ENCODE assay signal across 12 cellular contexts in the genomic region with DNA sequence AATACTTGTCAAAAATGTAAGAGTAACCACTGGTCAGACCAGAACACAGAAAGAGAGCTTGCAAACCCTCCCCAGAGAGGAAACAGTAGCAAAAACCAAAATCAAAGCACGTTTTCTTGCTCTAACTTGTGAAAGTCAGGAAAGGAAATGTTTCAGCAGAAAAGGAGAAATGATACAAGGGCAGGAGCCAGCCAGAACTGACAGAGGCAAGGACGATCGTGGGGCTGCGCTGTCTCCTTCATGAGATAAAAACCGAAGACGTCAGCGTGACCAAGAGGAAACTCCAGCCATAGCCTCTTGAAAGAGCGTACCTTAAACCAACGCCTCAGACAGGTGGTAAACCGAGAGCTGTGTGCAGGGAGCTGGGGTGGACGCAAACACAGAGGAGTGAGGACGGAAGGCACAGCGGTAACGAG. TPM values are rescaled to one million over a fixed set of nuclear protein-coding genes. Genes with fewer than 3 reads are reported as not detected.
DNase-seq lines count a peak whose midpoint lies in the region; ATAC-seq, FAIRE-seq and TF ChIP-seq lines count a peak whose summit lies in the region.
"Had no signal": no experiment of that assay in that cellular context is flagged by ENCODE, and none has a peak within 500 bp of the region (broad histone marks: within the 10 kb centered on the region; RNA-seq: fewer than 3 reads in every experiment).

No MANE protein-coding gene starts in this region.

- POLR2A ChIA-PET in GM12878 (lab: Charles Lee), result interaction anchor here (0.6 to 0.7 kb wide), 2 partner anchors 376 to 454 kb away, joined by 3 to 5 read pairs; no protein-coding TSS in a partner anchor

- H3K9ac ChIP-seq in GM12878 (ENCODE audit: control insufficient read depth, insufficient read depth, low read length), result peak overlapping the region; percentile 38; the same call in 1 of the 2 replicates

- H2AFZ ChIP-seq in GM12878 (ENCODE audit: control insufficient read depth, low read depth, low read length), result peak overlapping the region; percentile 50

- intact Hi-C loops in GM12878 (cut with micrococcal nuclease; ENCODE audit: unreplicated experiment), result loop anchor here (1.0 to 5.0 kb wide), 2 partner anchors 37 to 43 kb away; a partner anchor contains a TSS
- intact Hi-C loops in Right ventricle myocardium superior (cut with DNase I), result no loop called here
- intact Hi-C loops in tibial artery (cut with DNase I; ENCODE audit: low total_unique reads), result no loop called here

- FAIRE-seq in GM12878 (lab: Jason Lieb, UNC), result peak; percentile 100
- FAIRE-seq: astrocyte had no signal

- 1% methylated on average over 14 of the region's 14 CpGs for WGBS in GM12878 (ENCODE audit: insufficient coverage, insufficient replicate concordance, low lambda C conversion rate, missing lambda C conversion rate)
- WGBS in gastroesophageal sphincter (ENCODE audit: low coverage in 1 of 2), 2 donors, result 55 to 77% methylated on average over 2 to 11 of the region's 14 CpGs

- no peaks in the 10 kb centered on the region for H3K27me3 ChIP-seq in GM12878 (replicated peaks in 1 of 2; ENCODE audit: control insufficient read depth in 2 of 2, insufficient read depth in 2 of 2, low read length in 1 of 2)
- no peaks in the 10 kb centered on the region for H3K27me3 ChIP-seq in gastroesophageal sphincter
- no peaks in the 10 kb centered on the region for H3K27me3 ChIP-seq in tibial artery
- H3K27me3 ChIP-seq: heart right ventricle had no signal

- RAD21 ChIA-PET in GM12878 (lab: Charles Lee; ENCODE audit: unreplicated experiment), result interaction anchor here (0.9 kb wide), 1 partner anchor 277 kb away, joined by 4 read pairs; no protein-coding TSS in a partner anchor

- TF ChIP-seq CTCF in GM12878 (IDR thresholded peaks at IDR 0.05 in 2 of 3, conservative IDR thresholded peaks at IDR 0.05 in 1 of 3; ENCODE audit: control insufficient read depth in 2 of 3, extremely low read depth in 1 of 3, insufficient read depth in 1 of 3, low read depth in 3 of 3, low read length in 3 of 3) (no peak), gastroesophageal sphincter (IDR thresholded peaks at IDR 0.05) (no peak), tibial artery (IDR thresholded peaks at IDR 0.05) (no peak)

- H3K4me3 ChIP-seq in GM12878 (peak overlapping the region; percentile 68; the same call in 1 of the 2 replicates), gastroesophageal sphincter (no peak overlapping the region), tibial artery (no peak overlapping the region)
- H3K4me3 ChIP-seq: heart right ventricle had no signal

- TF ChIP-seq POLR2A in GM12878 (IDR thresholded peaks at IDR 0.05; ENCODE audit: low read depth, low read length), result 0 out of 2 replicates have a peak, but pooled peaks have one; percentile 49
- TF ChIP-seq POLR2A in gastroesophageal sphincter (IDR thresholded peaks at IDR 0.05), result no peak

- SMC1A ChIA-PET in GM12878 (lab: Charles Lee; ENCODE audit: uncharacterized antibody, unreplicated experiment), result interaction anchor here (0.6 to 1.1 kb wide), 4 partner anchors 39 to 872 kb away, joined by 3 to 4 read pairs (median 3); no protein-coding TSS in a partner anchor

- no peak for TF ChIP-seq RAD21 in GM12878 (IDR thresholded peaks at IDR 0.05; ENCODE audit: insufficient read depth, low read depth, low read length)

- peak; percentile 67 for ATAC-seq in GM18499 (IDR thresholded peaks at IDR 0.05; ENCODE audit: insufficient read depth, unreplicated experiment)
- peak; percentile 73 for ATAC-seq in GM21447 (IDR thresholded peaks at IDR 0.05; ENCODE audit: unreplicated experiment)
- ATAC-seq in HG03342 (IDR thresholded peaks at IDR 0.05; ENCODE audit: unreplicated experiment), result peak; percentile 80
- ATAC-seq in GM12878, result peak; percentile 90
- ATAC-seq in gastroesophageal sphincter, result no peak
- no peak for ATAC-seq in Right ventricle myocardium superior (ENCODE audit: poor library complexity)
- ATAC-seq: heart right ventricle had no signal

- no TSS peak for BruUV-seq in GM12878 (replicated peaks; lab: Mats Ljungman, UMichigan)

- H3K9me3 ChIP-seq in GM12878 (replicated peaks; ENCODE audit: control insufficient read depth, insufficient read depth, low read length) (peaks cover 3% of the 10 kb centered on the region), gastroesophageal sphincter (no peaks in the 10 kb centered on the region), tibial artery (no peaks in the 10 kb centered on the region)

- H3K27ac ChIP-seq in GM12878 (ENCODE audit: control insufficient read depth, insufficient read depth) (peak overlapping the region; percentile 81), gastroesophageal sphincter (peak overlapping the region in 1 of 4 donors; percentile 35), tibial artery (no peak overlapping the region)
- H3K27ac ChIP-seq: heart right ventricle had no signal

- no peaks in the 10 kb centered on the region for H3K79me2 ChIP-seq in GM12878 (ENCODE audit: control insufficient read depth, insufficient read depth, low read length)

- peak; percentile 89 for DNase-seq in GM12878 (ENCODE audit: low read depth, low spot score)
- DNase-seq in kidney glomerular epithelial cell (lab: John Stamatoyannopoulos, UW), result no peak
- DNase-seq in Right ventricle myocardium superior, result no peak
- DNase-seq in tibial artery, result no peak
- DNase-seq: DND-41, heart right ventricle, nucleus accumbens had no signal

- H3K36me3 ChIP-seq in GM12878 (ENCODE audit: control insufficient read depth in 2 of 2, insufficient read depth in 2 of 2, low read length in 1 of 2) (no peaks in the 10 kb centered on the region), gastroesophageal sphincter (peaks cover 0 to 91% of the 10 kb centered on the region in 2 donors), tibial artery (peaks cover 73 to 88% (median 80%) of the 10 kb centered on the region in 3 donors)

- H4K20me1 ChIP-seq in GM12878 (ENCODE audit: control insufficient read depth, insufficient read depth), result no peaks in the 10 kb centered on the region

- in situ Hi-C loops in GM12878 (cut with MboI), result no loop called here

- CTCF ChIA-PET in GM12878 (lab: Yijun Ruan, JAX), result interaction anchor here (1.0 to 2.9 kb wide), 2 partner anchors 43 to 934 kb away, joined by 3 to 12 read pairs; no protein-coding TSS in a partner anchor

- TF ChIP-seq EP300 in GM12878 (IDR thresholded peaks at IDR 0.05; ENCODE audit: borderline replicate concordance in 1 of 2, control insufficient read depth in 1 of 2, low read depth in 2 of 2, low read length in 2 of 2) (no peak), gastroesophageal sphincter (IDR thresholded peaks at IDR 0.05) (no peak)

- H3K4me1 ChIP-seq in GM12878 (ENCODE audit: control insufficient read depth, insufficient read depth, low read length) (peaks cover 37% of the 10 kb centered on the region), gastroesophageal sphincter (no peaks in the 10 kb centered on the region), tibial artery (no peaks in the 10 kb centered on the region)
- H3K4me1 ChIP-seq: heart right ventricle had no signal

- peak overlapping the region; percentile 82 for H3K4me2 ChIP-seq in GM12878 (ENCODE audit: control insufficient read depth, insufficient read depth)

RNA-seq across cellular contexts. Expression of a gene that starts 27.5 kb away (rescaled TPM):
- 2.5 and 3.7 TPM in 2 replicates for total RNA-seq in GM12878 (2013; cell fraction: nucleolus; rRNA removed)
- total RNA-seq in GM12878 (2014; rRNA removed) (0.62 and 1.5 TPM in 2 replicates), GM12878 (2014; rRNA removed; fragmentation: Illumina TruSeq; extraction: Trizol) (0.09 and 0.28 TPM in 2 replicates), GM12878 (2021) (1.4 and 2.2 TPM in 2 replicates), gastroesophageal sphincter (100 to 1,000 TPM in 3 of 4 donors, 10 to 100 TPM in 1; 58.6 to 259 (median 172) TPM), Right ventricle myocardium superior (79.6 TPM)
- 0.56 TPM for polyA plus RNA-seq in GM12878 (2011; ENCODE audit: low read depth)
- polyA plus RNA-seq in GM12878 (2011; rRNA removed) (not detected in 2 replicates), GM12878 (2014; fragmentation: Illumina TruSeq; extraction: Trizol) (0.62 TPM in 1 of 2 replicates, not detected in the other), GM12878 (2014; fragmentation: Nextera tagmentation; extraction: Ambion mirVana) (not detected), GM12878 (2014; rRNA removed) (1.0 and 3.1 TPM in 2 replicates), GM12878 (2016; fragmentation: Nextera tagmentation; extraction: Ambion mirVana) (1 to 10 TPM; 1.6 TPM)
- 0.06 and 0.12 TPM in 2 replicates for polyA plus RNA-seq in GM12878 (2011; cell fraction: cytosol; rRNA removed)
- polyA plus RNA-seq in GM12878 (2011; cell fraction: nucleus; rRNA removed), result 2.4 and 3.6 TPM in 2 replicates
- 2.4 and 2.6 TPM in 2 replicates for polyA plus RNA-seq in GM12878 (2012)
- under 0.01 and 0.29 TPM in 2 replicates for polyA minus RNA-seq in GM12878 (2011; rRNA and poly(A)+ RNA removed)
- polyA minus RNA-seq in GM12878 (2011; cell fraction: cytosol; rRNA and poly(A)+ RNA removed), result 0.27 and 2.3 TPM in 2 replicates
- polyA minus RNA-seq in GM12878 (2011; cell fraction: nucleus; rRNA and poly(A)+ RNA removed), result 0.24 and 2.1 TPM in 2 replicates

RNA-seq across cellular contexts. Expression of a gene that starts 36.9 kb away (rescaled TPM):
- 20.8 and 22.6 TPM in 2 replicates for total RNA-seq in GM12878 (2013; cell fraction: nucleolus; rRNA removed)
- 148 and 160 TPM in 2 replicates for total RNA-seq in GM12878 (2014; rRNA removed)
- 43.3 and 53.3 TPM in 2 replicates for total RNA-seq in GM12878 (2014; rRNA removed; fragmentation: Illumina TruSeq; extraction: Trizol)
- total RNA-seq in GM12878 (2021), result 117 and 125 TPM in 2 replicates
- polyA plus RNA-seq in GM12878 (2011; ENCODE audit: low read depth), result 17.4 TPM
- 33.1 and 67.0 TPM in 2 replicates for polyA plus RNA-seq in GM12878 (2011; rRNA removed)
- polyA plus RNA-seq in GM12878 (2011; cell fraction: cytosol; rRNA removed), result 84.8 and 158 TPM in 2 replicates
- polyA plus RNA-seq in GM12878 (2011; cell fraction: nucleus; rRNA removed), result 104 and 164 TPM in 2 replicates
- polyA plus RNA-seq in GM12878 (2012), result 51.6 and 61.0 TPM in 2 replicates
- polyA plus RNA-seq in GM12878 (2014; fragmentation: Illumina TruSeq; extraction: Trizol), result 10.2 and 34.3 TPM in 2 replicates
- 10 to 100 TPM in 1 of 2 experiments, 1 to 10 TPM in 1; 3.4 to 13.6 TPM for polyA plus RNA-seq in GM12878 (2014; fragmentation: Nextera tagmentation; extraction: Ambion mirVana)
- 150 and 181 TPM in 2 replicates for polyA plus RNA-seq in GM12878 (2014; rRNA removed)
- 100 to 1,000 TPM; 207 to 213 TPM for polyA plus RNA-seq in GM12878 (2016; fragmentation: Nextera tagmentation; extraction: Ambion mirVana)
- 28.0 and 62.4 TPM in 2 replicates for polyA minus RNA-seq in GM12878 (2011; rRNA and poly(A)+ RNA removed)
- polyA minus RNA-seq in GM12878 (2011; cell fraction: cytosol; rRNA and poly(A)+ RNA removed), result 30.9 and 42.4 TPM in 2 replicates
- polyA minus RNA-seq in GM12878 (2011; cell fraction: nucleus; rRNA and poly(A)+ RNA removed), result 30.0 and 51.8 TPM in 2 replicates
- 100 to 1,000 TPM; 131 to 182 (median 151) TPM for total RNA-seq in gastroesophageal sphincter
- total RNA-seq in Right ventricle myocardium superior, result 68.5 TPM

RNA-seq across cellular contexts. Expression of a gene that starts 47.2 kb away (rescaled TPM):
- total RNA-seq in GM12878 (2013; cell fraction: nucleolus; rRNA removed), result 61.8 and 129 TPM in 2 replicates
- total RNA-seq in GM12878 (2014; rRNA removed) (1,780 and 2,320 TPM in 2 replicates), GM12878 (2014; rRNA removed; fragmentation: Illumina TruSeq; extraction: Trizol) (1,442 and 1,474 TPM in 2 replicates), GM12878 (2021) (2,559 and 2,687 TPM in 2 replicates), gastroesophageal sphincter (1,000 to 10,000 TPM in 3 of 4 donors, 100 to 1,000 TPM in 1; 383 to 2,881 (median 2,372) TPM), Right ventricle myocardium superior (732 TPM)
- polyA plus RNA-seq in GM12878 (2011; ENCODE audit: low read depth), result 2,747 TPM
- polyA plus RNA-seq in GM12878 (2011; rRNA removed) (2,814 and 4,987 TPM in 2 replicates), GM12878 (2014; fragmentation: Illumina TruSeq; extraction: Trizol) (536 and 1,536 TPM in 2 replicates), GM12878 (2014; fragmentation: Nextera tagmentation; extraction: Ambion mirVana) (1,000 to 10,000 TPM; 3,290 to 4,046 TPM), GM12878 (2014; rRNA removed) (3,245 and 4,075 TPM in 2 replicates), GM12878 (2016; fragmentation: Nextera tagmentation; extraction: Ambion mirVana) (1,000 to 10,000 TPM; 1,499 to 1,551 TPM)
- 6,140 and 7,792 TPM in 2 replicates for polyA plus RNA-seq in GM12878 (2011; cell fraction: cytosol; rRNA removed)
- 2,850 and 3,668 TPM in 2 replicates for polyA plus RNA-seq in GM12878 (2011; cell fraction: nucleus; rRNA removed)
- 5,611 and 6,669 TPM in 2 replicates for polyA plus RNA-seq in GM12878 (2012)
- polyA minus RNA-seq in GM12878 (2011; rRNA and poly(A)+ RNA removed), result 1,684 and 1,838 TPM in 2 replicates
- polyA minus RNA-seq in GM12878 (2011; cell fraction: cytosol; rRNA and poly(A)+ RNA removed), result 394 and 397 TPM in 2 replicates
- 438 and 503 TPM in 2 replicates for polyA minus RNA-seq in GM12878 (2011; cell fraction: nucleus; rRNA and poly(A)+ RNA removed)

Comparison
In these comparisons a context has a peak if more than half of its experiments do, and no peak if none do; other contexts are left out.
1. ATAC-seq: peak in GM18499 (single experiment), GM21447 (single experiment), HG03342 (single experiment) and GM12878 (single experiment); none in gastroesophageal sphincter (single experiment) and Right ventricle myocardium superior (single experiment).
2. RNA of a gene that starts 27.5 kb away (total RNA-seq): 58.6 to 259 TPM in gastroesophageal sphincter and 79.6 TPM in Right ventricle myocardium superior (single experiment); 0.09 to 3.7 TPM in GM12878; every median in the first group is over 10 times any median in the second.